ENCODE assay signal across 1 cellular context in genomic region chr16:85765767-85766166, GRCh38.
TF ChIP-seq lines count a peak whose summit lies in the region.

No MANE protein-coding gene starts in this region.

TF ChIP-seq in H1, 55 proteins besides CTCF, POLR2A, EP300 and RAD21:
- TF ChIP-seq SP2 (IDR thresholded peaks at IDR 0.05; ENCODE audit: low read length) = no peak
- TF ChIP-seq, protein P1, sequence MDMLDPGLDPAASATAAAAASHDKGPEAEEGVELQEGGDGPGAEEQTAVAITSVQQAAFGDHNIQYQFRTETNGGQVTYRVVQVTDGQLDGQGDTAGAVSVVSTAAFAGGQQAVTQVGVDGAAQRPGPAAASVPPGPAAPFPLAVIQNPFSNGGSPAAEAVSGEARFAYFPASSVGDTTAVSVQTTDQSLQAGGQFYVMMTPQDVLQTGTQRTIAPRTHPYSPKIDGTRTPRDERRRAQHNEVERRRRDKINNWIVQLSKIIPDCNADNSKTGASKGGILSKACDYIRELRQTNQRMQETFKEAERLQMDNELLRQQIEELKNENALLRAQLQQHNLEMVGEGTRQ (IDR thresholded peaks at IDR 0.05; ENCODE audit: low read length) = no peak
- no peak for TF ChIP-seq RFX5 (IDR thresholded peaks at IDR 0.05; ENCODE audit: borderline replicate concordance, low read depth, low read length)
- TF ChIP-seq E2F6 (IDR thresholded peaks at IDR 0.05) = no peak
